In the genomic region with DNA sequence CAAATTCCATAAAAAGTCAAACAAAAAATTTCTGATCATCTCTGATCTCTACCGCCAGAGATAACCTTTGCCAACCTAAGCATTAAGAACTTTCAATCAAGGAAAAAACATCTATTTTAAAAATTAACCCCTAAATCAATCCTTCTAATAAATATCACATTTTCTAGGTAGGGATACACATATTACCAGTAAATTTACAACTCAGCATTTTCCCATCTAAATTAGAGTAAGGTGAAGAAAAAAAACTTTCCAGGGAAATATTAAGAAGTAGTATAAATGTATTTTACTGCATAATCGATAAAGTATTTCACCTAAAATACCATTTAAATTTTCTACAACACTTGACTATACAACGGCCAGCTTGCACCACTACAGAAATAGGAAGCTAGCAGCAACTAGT, we compare ENCODE assay signal across 8 cellular contexts. TPM values are rescaled to one million over a fixed set of nuclear protein-coding genes. Genes with fewer than 3 reads are reported as not detected.
A peak's percentile ranks its signal among the peaks of the same experiment; 100 is the strongest.
DNase-seq lines count a peak whose midpoint lies in the region; ATAC-seq and TF ChIP-seq lines count a peak whose summit lies in the region.

No MANE protein-coding gene starts in this region.

- WGBS in transverse colon (ENCODE audit: low coverage in 1 of 2), 2 donors, result 53 to 63% methylated on average over 3 of the region's 3 CpGs

- H3K36me3 Mint-ChIP-seq in activated T-cell treated with anti-CD3 and anti-CD28 coated beads, Interleukin-2, amount 50 U/mL, for 72 hours (ENCODE audit: insufficient read depth in 2 of 2), result peaks cover 5 to 12% of the 10 kb centered on the region in 2 donors
- peaks cover 22% of the 10 kb centered on the region for H3K36me3 Mint-ChIP-seq in activated naive CD8-positive, alpha-beta T cell treated with anti-CD3 and anti-CD28 coated beads for 36 hours

- peaks cover 2% of the 10 kb centered on the region for H3K27me3 ChIP-seq in kidney epithelial cell (ENCODE audit: control insufficient read depth, insufficient read depth, low read length)
- no peaks in the 10 kb centered on the region for H3K27me3 ChIP-seq in transverse colon

- H3K4me1 ChIP-seq in transverse colon, result peaks cover 6 to 32% (median 23%) of the 10 kb centered on the region in 4 donors

- no peaks in the 10 kb centered on the region for H3K9me3 ChIP-seq in transverse colon

- intact Hi-C loops in transverse colon (cut with DNase I; ENCODE audit: low total_unique reads), result no loop called here

- peak overlapping the region; percentile 83 to 97 (median 90) for H3K27ac ChIP-seq in transverse colon

- no peak for TF ChIP-seq POLR2A in transverse colon (IDR thresholded peaks at IDR 0.05)

- H3K27me3 Mint-ChIP-seq in activated T-cell treated with anti-CD3 and anti-CD28 coated beads, Interleukin-2, amount 50 U/mL, for 72 hours (ENCODE audit: low read depth), result no peaks in the 10 kb centered on the region
- no peaks in the 10 kb centered on the region for H3K27me3 Mint-ChIP-seq in activated naive CD8-positive, alpha-beta T cell treated with anti-CD3 and anti-CD28 coated beads for 36 hours

- in situ Hi-C loops in transverse colon (cut with MboI; ENCODE audit: low pct_ligation_motif_present in 1 of 4, low pct_unique_long_range_greater_than_20kb in 1 of 4, low sequenced_read_pairs in 3 of 4) (no loop called here), KBM-7 (cut with MboI; ENCODE audit: low pct_unique_long_range_greater_than_20kb, low sequenced_read_pairs) (no loop called here)

- H3K4me3 Mint-ChIP-seq in activated T-cell treated with anti-CD3 and anti-CD28 coated beads, Interleukin-2, amount 50 U/mL, for 72 hours, result peak overlapping the region; percentile 95 to 97
- peak overlapping the region; percentile 91 for H3K4me3 Mint-ChIP-seq in activated naive CD8-positive, alpha-beta T cell treated with anti-CD3 and anti-CD28 coated beads for 36 hours

- no peak for ATAC-seq in activated T-cell treated with anti-CD3 and anti-CD28 coated beads, Interleukin-2, amount 50 U/mL, for 72 hours (replicated peaks in 1 of 2)
- no peak for ATAC-seq in HG02798 (IDR thresholded peaks at IDR 0.05; ENCODE audit: poor library complexity, unreplicated experiment)
- no peak for ATAC-seq in GM18907 (IDR thresholded peaks at IDR 0.05; ENCODE audit: unreplicated experiment)

- DNase-seq in activated T-cell treated with anti-CD3 and anti-CD28 coated beads, Interleukin-2, amount 50 U/mL, for 72 hours, result no peak
- no peak for DNase-seq in activated T-cell treated with anti-CD3 and anti-CD28 coated beads, Interleukin-2, amount 50 U/mL, for 48 hours
- DNase-seq in activated naive CD8-positive, alpha-beta T cell treated with anti-CD3 and anti-CD28 coated beads for 36 hours, result no peak
- DNase-seq in kidney epithelial cell (ENCODE audit: low read depth) (no peak), transverse colon (no peak), KBM-7 (no peak)

- peaks cover 34% of the 10 kb centered on the region for H3K4me1 Mint-ChIP-seq in activated T-cell treated with anti-CD3 and anti-CD28 coated beads, Interleukin-2, amount 50 U/mL, for 72 hours (ENCODE audit: low read depth)
- peaks cover 35% of the 10 kb centered on the region for H3K4me1 Mint-ChIP-seq in activated naive CD8-positive, alpha-beta T cell treated with anti-CD3 and anti-CD28 coated beads for 36 hours

- H3K27ac Mint-ChIP-seq in activated T-cell treated with anti-CD3 and anti-CD28 coated beads, Interleukin-2, amount 50 U/mL, for 72 hours, result peak overlapping the region; percentile 94
- H3K27ac Mint-ChIP-seq in activated naive CD8-positive, alpha-beta T cell treated with anti-CD3 and anti-CD28 coated beads for 36 hours, result peak overlapping the region; percentile 97

- H3K36me3 ChIP-seq in kidney epithelial cell (ENCODE audit: control insufficient read depth, insufficient read depth, low read length), result no peaks in the 10 kb centered on the region
- H3K36me3 ChIP-seq in transverse colon, result no peaks in the 10 kb centered on the region

- no peak for TF ChIP-seq EP300 in transverse colon (IDR thresholded peaks at IDR 0.05; ENCODE audit: low read depth)

- H3K4me3 ChIP-seq in kidney epithelial cell (ENCODE audit: low read depth, low read length), result peak overlapping the region; percentile 89
- peak overlapping the region in 1 of 4 donors; percentile 74 for H3K4me3 ChIP-seq in transverse colon

- H3K9me3 Mint-ChIP-seq in activated T-cell treated with anti-CD3 and anti-CD28 coated beads, Interleukin-2, amount 50 U/mL, for 72 hours, result no peaks in the 10 kb centered on the region
- H3K9me3 Mint-ChIP-seq in activated naive CD8-positive, alpha-beta T cell treated with anti-CD3 and anti-CD28 coated beads for 36 hours, result peaks cover 2% of the 10 kb centered on the region

- TF ChIP-seq CTCF in kidney epithelial cell (IDR thresholded peaks at IDR 0.05; ENCODE audit: insufficient read depth, low read length, poor library complexity, severe bottlenecking) (no peak), transverse colon (IDR thresholded peaks at IDR 0.05) (no peak)

RNA-seq across cellular contexts. Expression of a gene that starts 1.5 kb away (rescaled TPM):
- total RNA-seq in activated T-cell treated with anti-CD3 and anti-CD28 coated beads, Interleukin-2, amount 50 U/mL, for 72 hours, result 10 to 100 TPM; 20.9 to 21.5 TPM
- total RNA-seq in activated naive CD8-positive, alpha-beta T cell treated with anti-CD3 and anti-CD28 coated beads for 36 hours, result 10 to 100 TPM; 22.0 to 22.1 TPM
- total RNA-seq in kidney epithelial cell (23.1 and 25.9 TPM in 2 replicates), transverse colon (10 to 100 TPM; 16.1 to 21.0 (median 17.6) TPM)

RNA-seq across cellular contexts. Expression of a gene that starts 12.6 kb away (rescaled TPM):
- 10 to 100 TPM; 48.9 to 49.9 TPM for total RNA-seq in activated T-cell treated with anti-CD3 and anti-CD28 coated beads, Interleukin-2, amount 50 U/mL, for 72 hours
- total RNA-seq in activated naive CD8-positive, alpha-beta T cell treated with anti-CD3 and anti-CD28 coated beads for 36 hours, result 10 to 100 TPM; 14.5 to 15.5 TPM
- total RNA-seq in kidney epithelial cell, result 2.5 and 3.1 TPM in 2 replicates
- total RNA-seq in transverse colon, result 1 to 10 TPM in 3 of 4 donors, under 1 TPM in 1; 1.00 to 8.6 (median 4.7) TPM
